In the genomic region with DNA sequence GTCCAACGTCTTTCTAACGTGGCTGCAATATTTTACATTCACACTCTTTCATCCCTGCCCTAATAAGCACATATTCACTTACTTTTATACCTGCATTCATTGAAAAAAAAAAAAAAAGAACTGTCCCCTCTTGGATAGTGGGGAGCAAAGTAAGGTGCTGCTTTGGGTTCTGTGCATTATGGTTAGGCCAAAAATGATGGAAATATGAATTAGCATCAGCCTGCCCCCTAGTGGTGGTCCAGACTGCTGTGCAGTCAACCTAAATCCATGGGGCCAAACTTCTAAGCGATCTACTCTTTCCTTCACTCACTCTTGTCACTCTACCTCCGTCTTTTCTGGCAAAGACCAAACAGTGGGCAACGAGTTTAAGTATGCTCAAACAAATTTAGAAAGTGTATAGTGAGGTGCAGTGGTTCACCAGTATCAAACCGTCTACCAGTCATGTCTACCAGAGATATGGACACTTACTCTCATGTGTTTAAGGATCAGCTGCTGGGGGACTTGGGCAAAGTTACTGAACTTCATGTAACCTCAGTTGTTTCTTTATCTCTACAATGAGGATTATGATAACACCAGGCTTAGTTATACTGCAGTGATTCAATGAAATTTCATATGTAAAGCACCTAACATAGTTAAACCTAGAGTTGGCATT, we compare ENCODE assay signal across 9 cellular contexts.
DNase-seq lines count a peak whose midpoint lies in the region; ATAC-seq, FAIRE-seq and TF ChIP-seq lines count a peak whose summit lies in the region.
"Had no signal": no experiment of that assay in that cellular context is flagged by ENCODE, and none has a peak within 500 bp of the region (broad histone marks: within the 10 kb centered on the region; RNA-seq: fewer than 3 reads in every experiment).

No MANE protein-coding gene starts in this region.

- H3K9me3 Mint-ChIP-seq in CD8-positive, alpha-beta memory T cell, result peaks cover 0 to 9% (median 4%) of the 10 kb centered on the region in 5 donors

- no peak overlapping the region for H3K27ac Mint-ChIP-seq in CD8-positive, alpha-beta memory T cell

- DNase-seq in G401 (ENCODE audit: low spot score), result peak; percentile 2
- DNase-seq in SHP77 treated with DMSO at 0.1 percent for 48 hours (lab: John Stamatoyannopoulos, UW), result peak; percentile 8
- DNase-seq in epithelial cell of proximal tubule (ENCODE audit: low read depth), result no peak
- DNase-seq in pancreas, result peak in 5 of 6 donors; percentile 21 to 65 (median 40)
- no peak for DNase-seq in CD8-positive, alpha-beta memory T cell
- no peak for DNase-seq in 8988T

- no peaks in the 10 kb centered on the region for H3K27me3 ChIP-seq in pancreas
- no peaks in the 10 kb centered on the region for H3K27me3 ChIP-seq in CD8-positive, alpha-beta memory T cell (ENCODE audit: insufficient read depth, low read length, poor library complexity, severe bottlenecking)

- POLR2A ChIA-PET in CD8-positive, alpha-beta memory T cell (lab: Charles Lee), result no interaction called here

- peak; percentile 89 for ATAC-seq in GM19397 (IDR thresholded peaks at IDR 0.05; ENCODE audit: unreplicated experiment)
- peak; percentile 90 for ATAC-seq in HG03342 (IDR thresholded peaks at IDR 0.05; ENCODE audit: unreplicated experiment)
- peak in 3 of 4 donors; percentile 73 to 89 (median 78) for ATAC-seq in pancreas

- H3K4me3 ChIP-seq in epithelial cell of proximal tubule (ENCODE audit: low read depth, low read length) (no peak overlapping the region), pancreas (no peak overlapping the region)
- H3K4me3 ChIP-seq in CD8-positive, alpha-beta memory T cell (ENCODE audit: low read length), result no peak overlapping the region

- CTCF ChIA-PET in CD8-positive, alpha-beta memory T cell (lab: Charles Lee), result no interaction called here

- no peaks in the 10 kb centered on the region for H3K4me1 ChIP-seq in pancreas
- no peaks in the 10 kb centered on the region for H3K4me1 ChIP-seq in CD8-positive, alpha-beta memory T cell (ENCODE audit: insufficient read depth, low read length)
- H3K4me1 ChIP-seq: parathyroid adenoma had no signal

- H3K27ac ChIP-seq in pancreas, result no peak overlapping the region
- H3K27ac ChIP-seq in CD8-positive, alpha-beta memory T cell (ENCODE audit: low read depth, low read length), result no peak overlapping the region
- H3K27ac ChIP-seq: parathyroid adenoma had no signal

- H3K27me3 Mint-ChIP-seq in CD8-positive, alpha-beta memory T cell, result no peaks in the 10 kb centered on the region

- no peaks in the 10 kb centered on the region for H3K4me1 Mint-ChIP-seq in CD8-positive, alpha-beta memory T cell

- intact Hi-C loops in pancreas (cut with DNase I), result no loop called here

- H3K36me3 ChIP-seq in pancreas, result no peaks in the 10 kb centered on the region
- H3K36me3 ChIP-seq in CD8-positive, alpha-beta memory T cell (ENCODE audit: insufficient read depth, low read length), result no peaks in the 10 kb centered on the region

- TF ChIP-seq CTCF in epithelial cell of proximal tubule (conservative IDR thresholded peaks at IDR 0.05; ENCODE audit: low read depth, low read length), result peak; percentile 86
- TF ChIP-seq CTCF in pancreas (IDR thresholded peaks at IDR 0.05), result peak; percentile 61 to 79 (median 72)

- H3K9me3 ChIP-seq in pancreas, result no peaks in the 10 kb centered on the region
- H3K9me3 ChIP-seq in CD8-positive, alpha-beta memory T cell (ENCODE audit: low read length), result no peaks in the 10 kb centered on the region

- no peak for FAIRE-seq in pancreas (lab: Jason Lieb, UNC)

- in situ Hi-C loops in G401 (cut with HindIII; ENCODE audit: low sequenced_read_pairs), result no loop called here

- H3K4me3 Mint-ChIP-seq in CD8-positive, alpha-beta memory T cell, result no peak overlapping the region

- H3K36me3 Mint-ChIP-seq in CD8-positive, alpha-beta memory T cell, result no peaks in the 10 kb centered on the region

- WGBS in pancreas, 2 donors, result 55 to 66% methylated on average over 6 of the region's 6 CpGs

Comparison
In these comparisons a context has a peak if more than half of its experiments do, and no peak if none do; other contexts are left out.
1. DNase-seq: peak in G401 (single experiment), SHP77 treated with DMSO at 0.1 percent for 48 hours (single experiment) and pancreas (5 of 6); none in epithelial cell of proximal tubule (single experiment), CD8-positive, alpha-beta memory T cell (0 of 5) and 8988T (single experiment).
2. Peak in every context shown above with its lines, with median percentiles within 50 percentile points of each other: ATAC-seq.